8 cellular contexts compared by ENCODE assay signal in genomic region chr2:197705143-197705911, GRCh38. TPM values are rescaled to one million over a fixed set of nuclear protein-coding genes. Genes with fewer than 3 reads are reported as not detected.
DNase-seq lines count a peak whose midpoint lies in the region; TF ChIP-seq lines count a peak whose summit lies in the region.

Gene MARS2, plus strand, starts transcription at chr2:197705369. Its CDS starts 37 bp downstream, at chr2:197705406.

- TF ChIP-seq CTCF in fibroblast of villous mesenchyme (IDR thresholded peaks at IDR 0.05; ENCODE audit: insufficient read depth, low read depth, low read length) (no peak), neural crest cell (conservative IDR thresholded peaks at IDR 0.05) (no peak)

- in situ Hi-C loops in G401 (cut with HindIII; ENCODE audit: low sequenced_read_pairs) (no loop called here), HAP-1 (cut with MboI; ENCODE audit: low sequenced_read_pairs) (loop anchor here (10.0 kb wide), 2 partner anchors 191 to 271 kb away; partner anchors contain the start of genes MOB4 and SF3B1)

- H3K4me3 ChIP-seq in HAP-1 = peak within 1 kb of the TSS; percentile 81
- peak within 1 kb of the TSS; percentile 94 for H3K4me3 ChIP-seq in MG63
- peak within 1 kb of the TSS; percentile 87 for H3K4me3 ChIP-seq in fibroblast of villous mesenchyme (ENCODE audit: low read depth, low read length)
- H3K4me3 ChIP-seq in stomach smooth muscle (ENCODE audit: low read length in 2 of 2) = peak within 1 kb of the TSS; percentile 94 to 95

- H3K36me3 ChIP-seq in HAP-1 (replicated peaks) = peaks cover 6% of the 10 kb centered on the region
- H3K36me3 ChIP-seq in MG63 = peaks cover 8% of the 10 kb centered on the region
- H3K36me3 ChIP-seq in stomach smooth muscle (ENCODE audit: control insufficient read depth in 2 of 2, insufficient read depth in 2 of 2, low read length in 2 of 2) = no peaks in the 10 kb centered on the region

- peak within 1 kb of the TSS; percentile 81 to 89 for H3K9ac ChIP-seq in stomach smooth muscle (ENCODE audit: low read length in 2 of 2)

- H3K27ac ChIP-seq in stomach smooth muscle (ENCODE audit: low read length) = peak within 1 kb of the TSS; percentile 75

- peak within 1 kb of the TSS; percentile 93 for H3K27ac Mint-ChIP-seq in neural crest cell (ENCODE audit: unreplicated experiment)

- H3K9me3 ChIP-seq in HAP-1 (no peaks in the 10 kb centered on the region), MG63 (no peaks in the 10 kb centered on the region), stomach smooth muscle (ENCODE audit: control insufficient read depth in 2 of 2, low read length in 2 of 2) (no peaks in the 10 kb centered on the region)

- DNase-seq in G401 (ENCODE audit: low spot score) (peak; percentile 89), HAP-1 (ENCODE audit: low spot score in 2 of 2) (peak; percentile 91 to 93), MG63 (peak; percentile 91), SIG-M5 (lab: John Stamatoyannopoulos, UW) (peak; percentile 22), activated gamma-delta T cell (lab: John Stamatoyannopoulos, UW) (peak; percentile 93), fibroblast of villous mesenchyme (ENCODE audit: low read depth) (peak; percentile 90), neural crest cell (ENCODE audit: low read depth, low spot score) (peak; percentile 84)

- no peaks in the 10 kb centered on the region for H3K9me3 Mint-ChIP-seq in neural crest cell

- H3K27me3 Mint-ChIP-seq in neural crest cell (ENCODE audit: low read depth) = no peaks in the 10 kb centered on the region

- H3K27me3 ChIP-seq in HAP-1 (ENCODE audit: low read depth) (no peaks in the 10 kb centered on the region), MG63 (no peaks in the 10 kb centered on the region), stomach smooth muscle (ENCODE audit: control insufficient read depth in 1 of 2, insufficient read depth in 2 of 2, low read length in 2 of 2) (no peaks in the 10 kb centered on the region)

- H3K4me1 Mint-ChIP-seq in neural crest cell = peaks cover 44% of the 10 kb centered on the region

- H3K36me3 Mint-ChIP-seq in neural crest cell (ENCODE audit: low read depth) = peaks cover 13% of the 10 kb centered on the region

- peak within 1 kb of the TSS; percentile 95 for H3K4me3 Mint-ChIP-seq in neural crest cell

- peaks cover 9% of the 10 kb centered on the region for H3K4me1 ChIP-seq in HAP-1
- peaks cover 18% of the 10 kb centered on the region for H3K4me1 ChIP-seq in stomach smooth muscle (ENCODE audit: control insufficient read depth, insufficient read depth, low read length)

RNA-seq across cellular contexts. Expression of gene MARS2, which starts in this region (rescaled TPM):
- total RNA-seq in G401 (2014; rRNA removed; shearing (Covaris generic)) = 9.9 and 13.4 TPM in 2 replicates
- 4.5 and 4.9 TPM in 2 replicates for total RNA-seq in MG63 (2014; rRNA removed; shearing (Covaris generic); ENCODE audit: low replicate concordance)
- total RNA-seq in fibroblast of villous mesenchyme = 3.9 and 5.2 TPM in 2 replicates
- 15.9 and 16.0 TPM in 2 replicates for total RNA-seq in neural crest cell

Comparison
In these comparisons a context has a peak if more than half of its experiments do, and no peak if none do; other contexts are left out.
1. Peak in every context shown above with its lines: DNase-seq, H3K4me3 ChIP-seq and H3K27ac ChIP-seq.
2. DNase-seq: peak in every context shown above with its lines; median percentile 93 in activated gamma-delta T cell; 92 in HAP-1; 91 in MG63; 90 in fibroblast of villous mesenchyme; 89 in G401; 84 in neural crest cell; 22 in SIG-M5.